8 cellular contexts compared by ENCODE assay signal in genomic region chr7:2353650-2354172, GRCh38. TPM values are rescaled to one million over a fixed set of nuclear protein-coding genes. Genes with fewer than 3 reads are reported as not detected.
A peak's percentile ranks its signal among the peaks of the same experiment; 100 is the strongest.
DNase-seq lines count a peak whose midpoint lies in the region; ATAC-seq and TF ChIP-seq lines count a peak whose summit lies in the region.

No MANE protein-coding gene starts in this region.

- peak overlapping the region; percentile 95 for H3K4me3 ChIP-seq in AG09309 (ENCODE audit: control insufficient read depth, low read depth, low read length)
- peak overlapping the region; percentile 85 for H3K4me3 ChIP-seq in mesendoderm (ENCODE audit: low read length)

- H3K9ac ChIP-seq in mesendoderm (ENCODE audit: low read length), result peak overlapping the region; percentile 91

- peak overlapping the region; percentile 75 for H3K27ac ChIP-seq in mesendoderm (ENCODE audit: low read depth, low read length)

- H4K5ac ChIP-seq in mesendoderm (ENCODE audit: low read length), result no peak overlapping the region

- no peak overlapping the region for H2BK15ac ChIP-seq in mesendoderm (replicated peaks; ENCODE audit: low read depth)

- H3K79me2 ChIP-seq in mesendoderm (ENCODE audit: control insufficient read depth, insufficient read depth, low read length), result peaks cover 48% of the 10 kb centered on the region

- H4K8ac ChIP-seq in mesendoderm (ENCODE audit: low read depth, low read length), result no peak overlapping the region

- H3K23ac ChIP-seq in mesendoderm (ENCODE audit: low read length), result no peak overlapping the region

- ATAC-seq in HG03060 (IDR thresholded peaks at IDR 0.05; ENCODE audit: low read depth, unreplicated experiment), result peak; percentile 38

- DNase-seq in AG09309 (ENCODE audit: low read depth), result no peak
- DNase-seq in NCI-H2171 (lab: John Stamatoyannopoulos, UW), result peak; percentile 89
- peak; percentile 88 for DNase-seq in activated CD4-positive, alpha-beta T cell treated with anti-CD3 and anti-CD28 coated beads, Interleukin-2, amount 50 U/mL, for 1 hour
- peak; percentile 87 for DNase-seq in effector CD4-positive, alpha-beta T cell
- peak; percentile 92 for DNase-seq in mesendoderm
- DNase-seq in stimulated activated CD8-positive, alpha-beta memory T cell treated with anti-CD3 and anti-CD28 coated beads, Interleukin-15, amount 100 ng/mL, for 24 hours (ENCODE audit: low read depth), result peak; percentile 84

- peak overlapping the region; percentile 46 for H2BK120ac ChIP-seq in mesendoderm (ENCODE audit: low read depth, low read length)

- H3K56ac ChIP-seq in mesendoderm (ENCODE audit: low read length), result peak overlapping the region; percentile 97

- H2BK5ac ChIP-seq in mesendoderm (ENCODE audit: low read length), result peak overlapping the region; percentile 44

- H3K18ac ChIP-seq in mesendoderm (ENCODE audit: low read length), result peak overlapping the region; percentile 72

- peak overlapping the region; percentile 83 for H3K4ac ChIP-seq in mesendoderm (ENCODE audit: low read depth, low read length)

- WGBS in mesendoderm (ENCODE audit: extremely low coverage, insufficient coverage, low lambda C conversion rate), result no CpG with 5 or more reads among the region's 33 CpGs

- no peak overlapping the region for H2AK5ac ChIP-seq in mesendoderm (ENCODE audit: low read length)

- H3K4me2 ChIP-seq in mesendoderm (ENCODE audit: low read length), result peak overlapping the region; percentile 66

- H3K79me1 ChIP-seq in mesendoderm (ENCODE audit: low read length), result peaks cover 4% of the 10 kb centered on the region

- no peaks in the 10 kb centered on the region for H3K4me1 ChIP-seq in mesendoderm (ENCODE audit: control insufficient read depth, low read depth, low read length)

- no peaks in the 10 kb centered on the region for H3K27me3 ChIP-seq in mesendoderm (ENCODE audit: insufficient read depth, low read length, poor library complexity)

- peaks cover 3% of the 10 kb centered on the region for H3K36me3 ChIP-seq in mesendoderm (ENCODE audit: control insufficient read depth, insufficient read depth, low read length)

- no peak for TF ChIP-seq CTCF in AG09309 (IDR thresholded peaks at IDR 0.05; ENCODE audit: control insufficient read depth, insufficient read depth, low read depth, low read length, missing control alignments)

- peak; percentile 88 for TF ChIP-seq POLR2A in GM18526 (IDR thresholded peaks at IDR 0.05; ENCODE audit: extremely low read depth, insufficient read length)

RNA-seq across cellular contexts. Expression of gene EIF3B, which starts 0.9 kb away (rescaled TPM):
- polyA plus RNA-seq in mesendoderm (2013, experiment 1 of 2), result 199 TPM
- 193 TPM for polyA plus RNA-seq in mesendoderm (2013, experiment 2 of 2)

RNA-seq across cellular contexts. Expression of gene SNX8, which starts 39.5 kb away (rescaled TPM):
- polyA plus RNA-seq in mesendoderm (2013, experiment 1 of 2), result 12.2 TPM
- 12.5 TPM for polyA plus RNA-seq in mesendoderm (2013, experiment 2 of 2)

RNA-seq across cellular contexts. Expression of gene CHST12, which starts 49.7 kb away (rescaled TPM):
- polyA plus RNA-seq in mesendoderm (2013, experiment 1 of 2), result 8.7 TPM
- 8.9 TPM for polyA plus RNA-seq in mesendoderm (2013, experiment 2 of 2)
